1 cellular context compared by ENCODE assay signal in genomic region chr3:52681610-52682009, GRCh38.
TF ChIP-seq lines count a peak whose summit lies in the region.

No MANE protein-coding gene starts in this region.

TF ChIP-seq in WTC11, 78 proteins besides CTCF, POLR2A, EP300 and RAD21 (continued from another document):
- TF ChIP-seq, protein P1, sequence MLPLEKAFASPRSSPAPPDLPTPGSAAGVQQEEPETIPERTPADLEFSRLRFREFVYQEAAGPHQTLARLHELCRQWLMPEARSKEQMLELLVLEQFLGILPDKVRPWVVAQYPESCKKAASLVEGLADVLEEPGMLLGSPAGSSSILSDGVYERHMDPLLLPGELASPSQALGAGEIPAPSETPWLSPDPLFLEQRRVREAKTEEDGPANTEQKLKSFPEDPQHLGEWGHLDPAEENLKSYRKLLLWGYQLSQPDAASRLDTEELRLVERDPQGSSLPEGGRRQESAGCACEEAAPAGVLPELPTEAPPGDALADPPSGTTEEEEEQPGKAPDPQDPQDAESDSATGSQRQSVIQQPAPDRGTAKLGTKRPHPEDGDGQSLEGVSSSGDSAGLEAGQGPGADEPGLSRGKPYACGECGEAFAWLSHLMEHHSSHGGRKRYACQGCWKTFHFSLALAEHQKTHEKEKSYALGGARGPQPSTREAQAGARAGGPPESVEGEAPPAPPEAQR (CRISPR knock-in tag; IDR thresholded peaks at IDR 0.05), result no peak
- TF ChIP-seq ERG (CRISPR knock-in tag; IDR thresholded peaks at IDR 0.05) (no peak), FOXK1 (CRISPR knock-in tag; IDR thresholded peaks at IDR 0.05) (no peak)
- TF ChIP-seq, protein P2, sequence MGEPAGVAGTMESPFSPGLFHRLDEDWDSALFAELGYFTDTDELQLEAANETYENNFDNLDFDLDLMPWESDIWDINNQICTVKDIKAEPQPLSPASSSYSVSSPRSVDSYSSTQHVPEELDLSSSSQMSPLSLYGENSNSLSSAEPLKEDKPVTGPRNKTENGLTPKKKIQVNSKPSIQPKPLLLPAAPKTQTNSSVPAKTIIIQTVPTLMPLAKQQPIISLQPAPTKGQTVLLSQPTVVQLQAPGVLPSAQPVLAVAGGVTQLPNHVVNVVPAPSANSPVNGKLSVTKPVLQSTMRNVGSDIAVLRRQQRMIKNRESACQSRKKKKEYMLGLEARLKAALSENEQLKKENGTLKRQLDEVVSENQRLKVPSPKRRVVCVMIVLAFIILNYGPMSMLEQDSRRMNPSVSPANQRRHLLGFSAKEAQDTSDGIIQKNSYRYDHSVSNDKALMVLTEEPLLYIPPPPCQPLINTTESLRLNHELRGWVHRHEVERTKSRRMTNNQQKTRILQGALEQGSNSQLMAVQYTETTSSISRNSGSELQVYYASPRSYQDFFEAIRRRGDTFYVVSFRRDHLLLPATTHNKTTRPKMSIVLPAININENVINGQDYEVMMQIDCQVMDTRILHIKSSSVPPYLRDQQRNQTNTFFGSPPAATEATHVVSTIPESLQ (CRISPR knock-in tag; IDR thresholded peaks at IDR 0.05), result no peak
